Comparison of ENCODE assay signal across 20 cellular contexts in the genomic region with DNA sequence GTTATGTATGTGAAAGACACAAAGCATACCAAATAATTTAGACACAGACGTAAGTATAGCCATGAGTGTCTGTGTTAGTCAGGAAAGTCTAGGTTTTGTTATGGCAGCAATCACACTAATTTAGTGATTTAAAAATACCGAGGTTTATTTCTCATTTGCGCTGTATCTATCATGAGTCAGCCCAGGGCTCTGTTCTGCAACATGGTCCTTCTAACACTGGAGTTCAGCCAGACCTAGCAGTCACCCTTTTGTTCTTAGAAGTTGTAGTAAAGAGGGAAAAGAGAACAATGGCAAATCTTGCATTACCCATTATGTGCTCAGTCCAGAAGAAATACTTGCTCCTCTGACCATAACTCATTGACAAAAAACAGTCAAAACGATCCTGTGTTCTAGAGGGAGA.
"Had no signal": no experiment of that assay in that cellular context is flagged by ENCODE, and none has a peak within 500 bp of the region (broad histone marks: within the 10 kb centered on the region; RNA-seq: fewer than 3 reads in every experiment).

No MANE protein-coding gene starts in this region.

- H3K27me3 ChIP-seq: foreskin keratinocyte, neutrophil, right atrium auricular region, thyroid gland had no signal

- H3K36me3 ChIP-seq: neutrophil, right atrium auricular region, thyroid gland had no signal

- H3K9me3 ChIP-seq: neutrophil, right atrium auricular region, thyroid gland had no signal

- H3K36me3 Mint-ChIP-seq: activated naive CD8-positive, alpha-beta T cell treated with anti-CD3 and anti-CD28 coated beads, Interleukin-2, amount 10 ng/mL, durations not matched to agents 7 days and 5 days; naive thymus-derived CD8-positive, alpha-beta T cell; stimulated activated naive B cell treated with anti-CD40 and anti-IgM and Interleukin-4, amounts not matched to agents 10 μg/mL and 1 μg/mL and 100 μg/mL, for 72 hours had no signal

- DNase-seq: activated B cell treated with CpG ODN at 0.5 μM for 24 hours; activated CD4-positive, alpha-beta T cell treated with anti-CD3 and anti-CD28 coated beads for 48 hours; activated CD8-positive, alpha-beta memory T cell treated with anti-CD3 and anti-CD28 coated beads, Interleukin-2, amount 50 U/mL, for 48 hours; activated naive CD8-positive, alpha-beta T cell treated with anti-CD3 and anti-CD28 coated beads, Interleukin-2, amount 10 ng/mL, durations not matched to agents 7 days and 5 days; anterior cingulate cortex; caudate nucleus; foreskin keratinocyte; glutamatergic neuron; hypothalamus; kidney glomerular epithelial cell; mesenchymal stem cell; naive thymus-derived CD8-positive, alpha-beta T cell; stimulated activated CD4-positive, alpha-beta T cell treated with anti-CD3 and anti-CD28 coated beads, Interleukin-15, amount 100 ng/mL, for 24 hours; stimulated activated CD4-positive, alpha-beta T cell treated with anti-CD3 and anti-CD28 coated beads, Interleukin-4, amount 100 ng/mL, for 1 hour; stimulated activated naive B cell treated with anti-CD40 and anti-IgM and Interleukin-4, amounts not matched to agents 10 μg/mL and 1 μg/mL and 100 μg/mL, for 72 hours; thyroid gland had no signal

- ATAC-seq: esophagus mucosa; naive thymus-derived CD8-positive, alpha-beta T cell; stimulated activated naive B cell treated with anti-CD40 and anti-IgM and Interleukin-4, amounts not matched to agents 10 μg/mL and 1 μg/mL and 100 μg/mL, for 72 hours had no signal

- H3K4me1 ChIP-seq: right atrium auricular region, thyroid gland had no signal

- H3K4me3 Mint-ChIP-seq: activated B cell treated with CpG ODN at 0.5 μM for 24 hours; activated naive CD8-positive, alpha-beta T cell treated with anti-CD3 and anti-CD28 coated beads, Interleukin-2, amount 10 ng/mL, durations not matched to agents 7 days and 5 days; naive thymus-derived CD8-positive, alpha-beta T cell; stimulated activated naive B cell treated with anti-CD40 and anti-IgM and Interleukin-4, amounts not matched to agents 10 μg/mL and 1 μg/mL and 100 μg/mL, for 72 hours had no signal

- H3K4me1 Mint-ChIP-seq: activated B cell treated with CpG ODN at 0.5 μM for 24 hours; activated naive CD8-positive, alpha-beta T cell treated with anti-CD3 and anti-CD28 coated beads, Interleukin-2, amount 10 ng/mL, durations not matched to agents 7 days and 5 days; naive thymus-derived CD8-positive, alpha-beta T cell; stimulated activated naive B cell treated with anti-CD40 and anti-IgM and Interleukin-4, amounts not matched to agents 10 μg/mL and 1 μg/mL and 100 μg/mL, for 72 hours had no signal

- H3K27ac Mint-ChIP-seq: activated B cell treated with CpG ODN at 0.5 μM for 24 hours; activated naive CD8-positive, alpha-beta T cell treated with anti-CD3 and anti-CD28 coated beads, Interleukin-2, amount 10 ng/mL, durations not matched to agents 7 days and 5 days; naive thymus-derived CD8-positive, alpha-beta T cell; stimulated activated naive B cell treated with anti-CD40 and anti-IgM and Interleukin-4, amounts not matched to agents 10 μg/mL and 1 μg/mL and 100 μg/mL, for 72 hours had no signal

- H3K4me3 ChIP-seq: right atrium auricular region, skin epidermis, thyroid gland had no signal

- H3K27ac ChIP-seq: foreskin keratinocyte, neutrophil, right atrium auricular region, skin epidermis, thyroid gland had no signal

- H3K27me3 Mint-ChIP-seq: activated B cell treated with CpG ODN at 0.5 μM for 24 hours; activated naive CD8-positive, alpha-beta T cell treated with anti-CD3 and anti-CD28 coated beads, Interleukin-2, amount 10 ng/mL, durations not matched to agents 7 days and 5 days; naive thymus-derived CD8-positive, alpha-beta T cell; stimulated activated naive B cell treated with anti-CD40 and anti-IgM and Interleukin-4, amounts not matched to agents 10 μg/mL and 1 μg/mL and 100 μg/mL, for 72 hours had no signal

- H3K9me3 Mint-ChIP-seq: activated naive CD8-positive, alpha-beta T cell treated with anti-CD3 and anti-CD28 coated beads, Interleukin-2, amount 10 ng/mL, durations not matched to agents 7 days and 5 days; stimulated activated naive B cell treated with anti-CD40 and anti-IgM and Interleukin-4, amounts not matched to agents 10 μg/mL and 1 μg/mL and 100 μg/mL, for 72 hours had no signal
